8 cellular contexts compared by ENCODE assay signal in genomic region chr10:10869592-10869991, GRCh38.
A peak's percentile ranks its signal among the peaks of the same experiment; 100 is the strongest.
DNase-seq lines count a peak whose midpoint lies in the region; ATAC-seq and TF ChIP-seq lines count a peak whose summit lies in the region.

No MANE protein-coding gene starts in this region.

- H3K9me3 ChIP-seq in GM23248 (ENCODE audit: low read depth), result no peaks in the 10 kb centered on the region
- H3K9me3 ChIP-seq in tibial nerve, result no peaks in the 10 kb centered on the region

- no peaks in the 10 kb centered on the region for H4K20me1 ChIP-seq in GM23248 (ENCODE audit: insufficient read depth)

- peaks cover 39% of the 10 kb centered on the region for H3K4me1 ChIP-seq in GM23248 (ENCODE audit: insufficient read depth)
- H3K4me1 ChIP-seq in tibial nerve, result peaks cover 0 to 36% (median 9%) of the 10 kb centered on the region in 4 donors

- no peaks in the 10 kb centered on the region for H3K79me2 ChIP-seq in GM23248 (ENCODE audit: insufficient read depth)

- no peak overlapping the region for H2AFZ ChIP-seq in GM23248

- no peaks in the 10 kb centered on the region for H3K36me3 ChIP-seq in GM23248 (ENCODE audit: low read depth)
- H3K36me3 ChIP-seq in tibial nerve, result no peaks in the 10 kb centered on the region

- no peak overlapping the region for H3K27ac ChIP-seq in GM23248
- no peak overlapping the region for H3K27ac ChIP-seq in tibial nerve
- no peak overlapping the region for H3K27ac ChIP-seq in substantia nigra (ENCODE audit: low read depth, low read length, poor library complexity, severe bottlenecking)

- H3K9ac ChIP-seq in GM23248, result no peak overlapping the region

- H3K27me3 ChIP-seq in GM23248 (replicated peaks; ENCODE audit: insufficient read depth) (no peaks in the 10 kb centered on the region), tibial nerve (no peaks in the 10 kb centered on the region)

- in situ Hi-C loops in GM23248 (cut with MboI), result no loop called here

- no peak overlapping the region for H3K4me2 ChIP-seq in GM23248 (ENCODE audit: unreplicated experiment)

- H3K9me2 ChIP-seq in GM23248 (ENCODE audit: insufficient read depth), result no peaks in the 10 kb centered on the region

- TF ChIP-seq CTCF in tibial nerve (IDR thresholded peaks at IDR 0.05), result no peak

- peaks cover 37% of the 10 kb centered on the region for H3F3A ChIP-seq in GM23248 (ENCODE audit: insufficient read depth)

- DNase-seq in GM23248 (peak; percentile 44), HT1080 (ENCODE audit: low read depth) (peak; percentile 27), glomerular visceral epithelial cell (ENCODE audit: extremely low spot score) (peak; percentile 31), tibial nerve (ENCODE audit: low spot score in 2 of 2) (no peak), foreskin melanocyte (no peak), amniotic stem cell (lab: John Stamatoyannopoulos, UW) (no peak), substantia nigra (lab: John Stamatoyannopoulos, UW) (no peak)

- WGBS in GM23248 (ENCODE audit: low coverage in 1 of 2, low lambda C conversion rate in 2 of 2, missing lambda C conversion rate in 2 of 2), 2 experiments, result 64 to 68% methylated on average over 4 of the region's 4 CpGs
- WGBS in tibial nerve, 2 donors, result 80 to 86% methylated on average over 4 of the region's 4 CpGs

- no peak overlapping the region for H3K4me3 ChIP-seq in GM23248
- H3K4me3 ChIP-seq in tibial nerve, result no peak overlapping the region

- no peak for TF ChIP-seq EP300 in tibial nerve (IDR thresholded peaks at IDR 0.05)

- no peak for TF ChIP-seq POLR2A in tibial nerve (IDR thresholded peaks at IDR 0.05)

- ATAC-seq in GM18520 (IDR thresholded peaks at IDR 0.05; ENCODE audit: unreplicated experiment), result peak; percentile 89

Comparison
In these comparisons a context has a peak if more than half of its experiments do, and no peak if none do; other contexts are left out.
1. DNase-seq: peak in GM23248 (single experiment), HT1080 (single experiment) and glomerular visceral epithelial cell (single experiment); none in tibial nerve (0 of 2), foreskin melanocyte (single experiment), amniotic stem cell (single experiment) and substantia nigra (0 of 49).